ENCODE assay signal across 2 cellular contexts in genomic region chr9:99197987-99198386, GRCh38.
TF ChIP-seq lines count a peak whose summit lies in the region.

No MANE protein-coding gene starts in this region.

TF ChIP-seq in HepG2, 621 proteins besides CTCF, POLR2A, EP300 and RAD21 (continues in another document):
- TF ChIP-seq ZNF318 (CRISPR knock-in tag; IDR thresholded peaks at IDR 0.05) (no peak), ZBED4 (CRISPR knock-in tag; IDR thresholded peaks at IDR 0.05; ENCODE audit: borderline replicate concordance) (no peak), TAF15 (IDR thresholded peaks at IDR 0.05; ENCODE audit: low read depth, low read length, poor library complexity, severe bottlenecking) (no peak), PRDM15 (CRISPR knock-in tag; IDR thresholded peaks at IDR 0.05) (no peak)

TF ChIP-seq in H1, 55 proteins besides CTCF, POLR2A, EP300 and RAD21:
- TF ChIP-seq TCF12 (IDR thresholded peaks at IDR 0.05; ENCODE audit: low read depth, low read length) (no peak), CTBP2 (IDR thresholded peaks at IDR 0.05; ENCODE audit: borderline replicate concordance, insufficient read depth, insufficient read length, low read length) (no peak), POLR2AphosphoS5 (IDR thresholded peaks at IDR 0.05; ENCODE audit: low read depth, low read length) (no peak), GTF2F1 (IDR thresholded peaks at IDR 0.05; ENCODE audit: borderline replicate concordance, low read depth, low read length) (no peak), SP2 (IDR thresholded peaks at IDR 0.05; ENCODE audit: low read length) (no peak), KDM4A (IDR thresholded peaks at IDR 0.05; ENCODE audit: low read depth, low read length, severe bottlenecking) (no peak), JUND (IDR thresholded peaks at IDR 0.05; ENCODE audit: low read length) (no peak), USF2 (IDR thresholded peaks at IDR 0.05; ENCODE audit: low read length) (no peak), BACH1 (IDR thresholded peaks at IDR 0.05; ENCODE audit: low read length) (no peak), CHD7 (IDR thresholded peaks at IDR 0.05; ENCODE audit: insufficient replicate concordance, low read length) (no peak), TEAD4 (IDR thresholded peaks at IDR 0.05; ENCODE audit: low read depth, low read length) (no peak), RFX5 (IDR thresholded peaks at IDR 0.05; ENCODE audit: borderline replicate concordance, low read depth, low read length) (no peak), RBBP5 (IDR thresholded peaks at IDR 0.05; ENCODE audit: borderline replicate concordance, low read depth, low read length) (no peak), FOSL1 (IDR thresholded peaks at IDR 0.05; ENCODE audit: insufficient read depth, low read depth, low read length) (no peak)
